Comparison of ENCODE assay signal across 8 cellular contexts in the genomic region with DNA sequence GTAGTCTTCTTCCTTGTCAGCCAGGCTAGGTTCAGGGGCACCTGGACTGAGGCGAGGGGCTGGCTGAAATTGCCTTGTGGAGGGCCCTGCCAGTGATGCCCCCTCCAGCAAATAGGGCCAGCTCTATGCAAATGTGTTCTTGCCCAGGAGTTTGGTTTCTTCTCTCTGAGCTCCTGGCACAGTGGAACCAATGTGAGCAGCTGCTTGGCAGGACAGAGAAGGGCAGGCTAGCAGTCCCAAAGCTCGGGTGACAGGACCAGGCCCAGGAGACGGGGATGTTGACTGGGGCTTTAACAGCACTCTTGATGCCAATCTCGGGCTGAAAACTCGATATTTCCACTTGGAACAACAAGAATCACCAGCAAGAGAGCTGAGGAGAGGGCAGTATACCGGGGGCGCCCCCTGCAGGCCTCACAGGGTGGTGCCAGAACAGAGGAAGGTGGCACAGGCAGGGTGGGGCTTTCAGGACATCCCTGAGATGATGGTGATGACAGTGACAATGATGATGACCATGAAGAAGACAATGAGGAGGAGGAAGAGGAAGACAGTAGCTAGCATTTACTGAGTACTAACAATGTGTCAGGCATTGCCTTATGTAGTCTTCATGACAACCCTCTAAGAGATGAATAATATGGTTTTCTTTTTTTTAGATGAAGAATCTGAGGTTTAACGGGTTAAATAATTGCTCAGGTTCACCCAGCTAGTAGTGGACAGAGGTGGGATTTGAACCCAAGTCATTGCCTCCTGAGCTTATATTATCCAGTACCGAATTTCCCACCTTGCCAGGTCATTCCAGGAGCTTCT. TPM values are rescaled to one million over a fixed set of nuclear protein-coding genes. Genes with fewer than 3 reads are reported as not detected.
DNase-seq lines count a peak whose midpoint lies in the region; ATAC-seq and TF ChIP-seq lines count a peak whose summit lies in the region.

No MANE protein-coding gene starts in this region.

- no peak overlapping the region for H3K27ac Mint-ChIP-seq in activated CD4-positive, alpha-beta T cell treated with anti-CD3 and anti-CD28 coated beads, Interleukin-2, amount 10 ng/mL, durations not matched to agents 24 days and 14 days
- no peak overlapping the region for H3K27ac Mint-ChIP-seq in effector memory CD8-positive, alpha-beta T cell
- H3K27ac Mint-ChIP-seq in nephron = no peak overlapping the region

- H3K9me3 Mint-ChIP-seq in activated CD4-positive, alpha-beta T cell treated with anti-CD3 and anti-CD28 coated beads, Interleukin-2, amount 10 ng/mL, durations not matched to agents 24 days and 14 days = no peaks in the 10 kb centered on the region
- no peaks in the 10 kb centered on the region for H3K9me3 Mint-ChIP-seq in effector memory CD8-positive, alpha-beta T cell
- H3K9me3 Mint-ChIP-seq in nephron = no peaks in the 10 kb centered on the region

- ATAC-seq in GM21515 (IDR thresholded peaks at IDR 0.05; ENCODE audit: unreplicated experiment) (peak; percentile 58), HG03045 (IDR thresholded peaks at IDR 0.05; ENCODE audit: unreplicated experiment) (no peak)
- ATAC-seq in effector memory CD8-positive, alpha-beta T cell (replicated peaks) = peak; percentile 90

- peaks cover 12% of the 10 kb centered on the region for H3K4me1 Mint-ChIP-seq in activated CD4-positive, alpha-beta T cell treated with anti-CD3 and anti-CD28 coated beads, Interleukin-2, amount 10 ng/mL, durations not matched to agents 24 days and 14 days
- peaks cover 0 to 5% of the 10 kb centered on the region in 2 donors for H3K4me1 Mint-ChIP-seq in effector memory CD8-positive, alpha-beta T cell (ENCODE audit: low read depth in 2 of 2)
- no peaks in the 10 kb centered on the region for H3K4me1 Mint-ChIP-seq in nephron

- no peaks in the 10 kb centered on the region for H3K36me3 Mint-ChIP-seq in activated CD4-positive, alpha-beta T cell treated with anti-CD3 and anti-CD28 coated beads, Interleukin-2, amount 10 ng/mL, durations not matched to agents 24 days and 14 days (ENCODE audit: low read depth)
- H3K36me3 Mint-ChIP-seq in effector memory CD8-positive, alpha-beta T cell (ENCODE audit: insufficient read depth) = no peaks in the 10 kb centered on the region
- no peaks in the 10 kb centered on the region for H3K36me3 Mint-ChIP-seq in nephron (ENCODE audit: low read depth)

- intact Hi-C loops in activated CD4-positive, alpha-beta T cell treated with anti-CD3 and anti-CD28 coated beads, Interleukin-2, amount 10 ng/mL, durations not matched to agents 24 days and 14 days (cut with micrococcal nuclease) = loop anchor here (2.0 kb wide), 1 partner anchor 142 kb away; no protein-coding TSS in a partner anchor

- in situ Hi-C loops in Caki2 (cut with HindIII; ENCODE audit: low pct_unique_long_range_greater_than_20kb, low sequenced_read_pairs) = no loop called here

- peak; percentile 38 to 60 (median 47) for TF ChIP-seq CTCF in nephron (IDR thresholded peaks at IDR 0.05; ENCODE audit: unreplicated experiment in 3 of 3)

- H3K27me3 Mint-ChIP-seq in activated CD4-positive, alpha-beta T cell treated with anti-CD3 and anti-CD28 coated beads, Interleukin-2, amount 10 ng/mL, durations not matched to agents 24 days and 14 days = peaks cover 51% of the 10 kb centered on the region
- H3K27me3 Mint-ChIP-seq in effector memory CD8-positive, alpha-beta T cell = peaks cover 45 to 91% of the 10 kb centered on the region in 2 donors
- H3K27me3 Mint-ChIP-seq in nephron (ENCODE audit: low read depth) = peaks cover 85% of the 10 kb centered on the region

- DNase-seq in Caki2 (ENCODE audit: low read depth) = peak; percentile 25
- peak; percentile 29 for DNase-seq in MV-4-11 (lab: John Stamatoyannopoulos, UW)
- peak; percentile 89 for DNase-seq in activated CD4-positive, alpha-beta T cell treated with anti-CD3 and anti-CD28 coated beads, Interleukin-2, amount 10 ng/mL, durations not matched to agents 24 days and 14 days
- peak; percentile 48 to 63 (median 48) for DNase-seq in effector memory CD8-positive, alpha-beta T cell
- DNase-seq in NCI-H524 treated with DMSO at 0.1 percent for 48 hours (lab: John Stamatoyannopoulos, UW) = no peak

- no peak overlapping the region for H3K4me3 Mint-ChIP-seq in activated CD4-positive, alpha-beta T cell treated with anti-CD3 and anti-CD28 coated beads, Interleukin-2, amount 10 ng/mL, durations not matched to agents 24 days and 14 days
- H3K4me3 Mint-ChIP-seq in effector memory CD8-positive, alpha-beta T cell = no peak overlapping the region
- H3K4me3 Mint-ChIP-seq in nephron = no peak overlapping the region

RNA-seq across cellular contexts. Expression of a gene that starts 2.7 kb away (rescaled TPM):
- not detected in 2 replicates for total RNA-seq in Caki2 (2014; rRNA removed; shearing (Covaris generic); ENCODE audit: low replicate concordance)
- total RNA-seq in activated CD4-positive, alpha-beta T cell treated with anti-CD3 and anti-CD28 coated beads, Interleukin-2, amount 10 ng/mL, durations not matched to agents 24 days and 14 days = not detected in 2 replicates

RNA-seq across cellular contexts. Expression of a gene that starts 8.6 kb away (rescaled TPM):
- not detected in 2 replicates for total RNA-seq in Caki2 (2014; rRNA removed; shearing (Covaris generic); ENCODE audit: low replicate concordance)
- not detected in 2 replicates for total RNA-seq in activated CD4-positive, alpha-beta T cell treated with anti-CD3 and anti-CD28 coated beads, Interleukin-2, amount 10 ng/mL, durations not matched to agents 24 days and 14 days

RNA-seq across cellular contexts. Expression of a gene that starts 19.8 kb away (rescaled TPM):
- 52.6 and 56.2 TPM in 2 replicates for total RNA-seq in Caki2 (2014; rRNA removed; shearing (Covaris generic); ENCODE audit: low replicate concordance)
- total RNA-seq in activated CD4-positive, alpha-beta T cell treated with anti-CD3 and anti-CD28 coated beads, Interleukin-2, amount 10 ng/mL, durations not matched to agents 24 days and 14 days = 25.3 and 26.7 TPM in 2 replicates

RNA-seq across cellular contexts. Expression of a gene that starts 37.0 kb away (rescaled TPM):
- not detected in 2 replicates for total RNA-seq in Caki2 (2014; rRNA removed; shearing (Covaris generic); ENCODE audit: low replicate concordance)
- total RNA-seq in activated CD4-positive, alpha-beta T cell treated with anti-CD3 and anti-CD28 coated beads, Interleukin-2, amount 10 ng/mL, durations not matched to agents 24 days and 14 days = not detected in 2 replicates

RNA-seq across cellular contexts. Expression of a gene that starts 46.8 kb away (rescaled TPM):
- 1.8 and 1.9 TPM in 2 replicates for total RNA-seq in Caki2 (2014; rRNA removed; shearing (Covaris generic); ENCODE audit: low replicate concordance)
- 5.5 and 5.8 TPM in 2 replicates for total RNA-seq in activated CD4-positive, alpha-beta T cell treated with anti-CD3 and anti-CD28 coated beads, Interleukin-2, amount 10 ng/mL, durations not matched to agents 24 days and 14 days
